ENCODE assay signal across 19 cellular contexts in genomic region chr5:127098246-127098645, GRCh38. TPM values are rescaled to one million over a fixed set of nuclear protein-coding genes. Genes with fewer than 3 reads are reported as not detected.
DNase-seq lines count a peak whose midpoint lies in the region; ATAC-seq, FAIRE-seq and TF ChIP-seq lines count a peak whose summit lies in the region.
"Had no signal": no experiment of that assay in that cellular context is flagged by ENCODE, and none has a peak within 500 bp of the region (broad histone marks: within the 10 kb centered on the region; RNA-seq: fewer than 3 reads in every experiment).

No MANE protein-coding gene starts in this region.

- TF ChIP-seq RAD21 in K562 (CRISPR knock-in tag; conservative IDR thresholded peaks at IDR 0.05 in 1 of 2, IDR thresholded peaks at IDR 0.05 in 1 of 2) = no peak

- TF ChIP-seq EP300 in K562 (IDR thresholded peaks at IDR 0.05; ENCODE audit: low read length) = no peak

- no peak for TF ChIP-seq CTCF in MM.1S (IDR thresholded peaks at IDR 0.05; ENCODE audit: low read length)
- TF ChIP-seq CTCF in K562 (IDR thresholded peaks at IDR 0.05 in 2 of 3, conservative IDR thresholded peaks at IDR 0.05 in 1 of 3; ENCODE audit: insufficient read depth in 2 of 3, low read depth in 1 of 3, low read length in 3 of 3) = no peak
- TF ChIP-seq CTCF in GM13977 (IDR thresholded peaks at IDR 0.05; ENCODE audit: extremely low read depth, insufficient read depth, missing control alignments) = no peak

- FAIRE-seq in K562 (lab: Jason Lieb, UNC) = no peak
- FAIRE-seq: G401.6, GM18507, GM19239, H54 had no signal

- WGBS in K562 (ENCODE audit: insufficient coverage, low coverage, missing lambda C conversion rate) = 0% methylated on average over 2 of the region's 3 CpGs

- no TSS peak for BruUV-seq in K562 (replicated peaks; lab: Mats Ljungman, UMichigan)

- DNase-seq in MM.1S (peak; percentile 55), K562 (ENCODE audit: extremely low read depth in 1 of 4, low spot score in 3 of 4) (no peak), myocyte (ENCODE audit: low read depth) (peak; percentile 22), GM13977 (ENCODE audit: low spot score) (no peak)
- DNase-seq: C1 segment of cervical spinal cord; Calu3; CD4-positive, alpha-beta memory T cell; COR-L47; DMS53; DMS79 treated with DMSO at 0.1 percent for 48 hours; HFFc6 had no signal

- H3K4me1 ChIP-seq in MM.1S (ENCODE audit: low read length) (peaks cover 33% of the 10 kb centered on the region), K562 (replicated peaks in 1 of 2; ENCODE audit: control insufficient read depth in 2 of 2, insufficient read depth in 2 of 2, low read length in 2 of 2) (no peaks in the 10 kb centered on the region; a peak in 1 of 5 replicates)

- H3K36me3 ChIP-seq in MM.1S (replicated peaks; ENCODE audit: insufficient read depth, low read length) = no peaks in the 10 kb centered on the region
- H3K36me3 ChIP-seq in K562 (ENCODE audit: control insufficient read depth, insufficient read depth, low read length) = no peaks in the 10 kb centered on the region
- H3K36me3 ChIP-seq: HAP-1 had no signal

- no peaks in the 10 kb centered on the region for H4K20me1 ChIP-seq in MM.1S (ENCODE audit: insufficient read depth, low read length)
- no peaks in the 10 kb centered on the region for H4K20me1 ChIP-seq in K562 (replicated peaks; ENCODE audit: control insufficient read depth, insufficient read depth, low read length)

- TF ChIP-seq POLR2A in K562 (conservative IDR thresholded peaks at IDR 0.05) = no peak

- no peaks in the 10 kb centered on the region for H3K9me2 ChIP-seq in MM.1S (replicated peaks; ENCODE audit: insufficient read depth, low read length)

- H3F3A ChIP-seq in MM.1S (ENCODE audit: insufficient read depth, low read length) = peaks cover 12% of the 10 kb centered on the region

- H3K27me3 ChIP-seq in MM.1S (replicated peaks; ENCODE audit: insufficient read depth, low read length) (no peaks in the 10 kb centered on the region), K562 (ENCODE audit: control insufficient read depth in 2 of 2, insufficient read depth in 2 of 2, low read length in 2 of 2) (peaks cover 12 to 33% of the 10 kb centered on the region in 2 experiments; a peak in 4 of 5 replicates)

- ATAC-seq in K562 (no peak), GM18517 (IDR thresholded peaks at IDR 0.05; ENCODE audit: unreplicated experiment) (no peak), GM21390 (IDR thresholded peaks at IDR 0.05; ENCODE audit: unreplicated experiment) (no peak)
- ATAC-seq: GM23338 had no signal

- in situ Hi-C loops in K562 (cut with MboI) = no loop called here
- in situ Hi-C loops in GM13977 (cut with MboI; ENCODE audit: low pct_unique_long_range_greater_than_20kb, low sequenced_read_pairs, unreplicated experiment) = no loop called here

- no peaks in the 10 kb centered on the region for H3K9me1 ChIP-seq in K562 (ENCODE audit: control insufficient read depth, insufficient read depth, low read length)

- H3K79me2 ChIP-seq in MM.1S (ENCODE audit: low read length) = no peaks in the 10 kb centered on the region
- no peaks in the 10 kb centered on the region for H3K79me2 ChIP-seq in K562 (ENCODE audit: control insufficient read depth, insufficient read depth, low read length)

- intact Hi-C loops in K562 (cut with micrococcal nuclease) = no loop called here

- H3K4me3 ChIP-seq in MM.1S (ENCODE audit: low read length) (no peak overlapping the region), K562 (no peak overlapping the region)
- H3K4me3 ChIP-seq: GM23338, HAP-1 had no signal

- H3K27ac ChIP-seq in MM.1S (ENCODE audit: low read length) (no peak overlapping the region), K562 (ENCODE audit: extremely low read depth, low read depth, low read length) (no peak overlapping the region)

- H3K9ac ChIP-seq in MM.1S (ENCODE audit: low read length) (no peak overlapping the region), K562 (ENCODE audit: insufficient read depth in 1 of 2, low read depth in 2 of 2, low read length in 2 of 2) (no peak overlapping the region)

- H3K9me3 ChIP-seq in MM.1S (replicated peaks; ENCODE audit: insufficient read depth, low read length) = no peaks in the 10 kb centered on the region
- H3K9me3 ChIP-seq in K562 (replicated peaks; ENCODE audit: control insufficient read depth, insufficient read depth, low read depth, low read length) = no peaks in the 10 kb centered on the region
- H3K9me3 ChIP-seq: HAP-1 had no signal

- H2AFZ ChIP-seq in MM.1S (ENCODE audit: low read length) = no peak overlapping the region
- no peak overlapping the region for H2AFZ ChIP-seq in K562 (ENCODE audit: low read depth, low read length)

- H3K4me2 ChIP-seq in MM.1S (ENCODE audit: low read depth, low read length) = peak overlapping the region; percentile 21; the same call in 1 of the 2 replicates
- H3K4me2 ChIP-seq in K562 (ENCODE audit: insufficient read depth, low read length) = no peak overlapping the region

- CTCF ChIA-PET in K562 (lab: Yijun Ruan, JAX; ENCODE audit: low intra/inter-chr PET ratio) = no interaction called here

- POLR2A ChIA-PET in K562 (lab: Yijun Ruan, JAX) = no interaction called here

TF ChIP-seq in K562, 482 proteins besides CTCF, POLR2A, EP300 and RAD21:
- peak; percentile 18; the same call in 1 of the 2 replicates for TF ChIP-seq TFE3 (CRISPR knock-in tag; IDR thresholded peaks at IDR 0.05)
- no peak for TF ChIP-seq ARNT (IDR thresholded peaks at IDR 0.05)
- no peak for TF ChIP-seq TFAP4 (CRISPR knock-in tag; IDR thresholded peaks at IDR 0.05; ENCODE audit: borderline replicate concordance)

RNA-seq across cellular contexts. Expression of gene C5orf63, which starts 24.9 kb away (rescaled TPM):
- 8.1 and 23.6 TPM in 2 replicates for total RNA-seq in K562 (2011; cell fraction: chromatin; rRNA removed; ENCODE audit: low replicate concordance)
- 2.0 and 3.8 TPM in 2 replicates for total RNA-seq in K562 (2011; cell fraction: nucleolus; rRNA removed)
- total RNA-seq in K562 (2011; cell fraction: nucleoplasm; rRNA removed) = 8.4 and 24.0 TPM in 2 replicates
- 1.8 and 3.4 TPM in 2 replicates for total RNA-seq in K562 (2014; rRNA removed)
- 6.2 and 7.5 TPM in 2 replicates for total RNA-seq in K562 (2014; rRNA removed; fragmentation: Illumina TruSeq; extraction: Trizol)
- total RNA-seq in K562 (2015; rRNA removed; fragmentation: Illumina TruSeq; extraction: Trizol) = 4.0 and 4.2 TPM in 2 replicates
- total RNA-seq in K562 (2021) = 5.5 and 6.6 TPM in 2 replicates
- 8.8 and 11.0 TPM in 2 replicates for polyA plus RNA-seq in K562 (2011; rRNA removed)
- 3.5 TPM in 2 replicates for polyA plus RNA-seq in K562 (2011; cell fraction: cytosol; rRNA removed)
- polyA plus RNA-seq in K562 (2011; cell fraction: nucleus; rRNA removed) = 15.5 and 17.0 TPM in 2 replicates
- polyA plus RNA-seq in K562 (2012) = 6.2 and 10.2 TPM in 2 replicates
- 6.2 and 7.4 TPM in 2 replicates for polyA plus RNA-seq in K562 (2014; fragmentation: Illumina TruSeq; extraction: Trizol)
- polyA plus RNA-seq in K562 (2014; fragmentation: Nextera tagmentation; extraction: Ambion mirVana) = 10 to 100 TPM; 21.4 to 24.6 TPM
- polyA plus RNA-seq in K562 (2014; rRNA removed) = 4.3 and 5.1 TPM in 2 replicates
- 6.1 and 7.3 TPM in 2 replicates for polyA minus RNA-seq in K562 (2011; rRNA and poly(A)+ RNA removed)
- 0.76 and 1.6 TPM in 2 replicates for polyA minus RNA-seq in K562 (2011; cell fraction: cytosol; rRNA and poly(A)+ RNA removed)
- polyA minus RNA-seq in K562 (2011; cell fraction: nucleus; rRNA and poly(A)+ RNA removed) = 6.6 and 10.2 TPM in 2 replicates
- 1.6 and 1.9 TPM in 2 replicates for total RNA-seq in myocyte
- 2.6 TPM for polyA plus RNA-seq in myocyte (2012)

Comparison
In these comparisons a context has a peak if more than half of its experiments do, and no peak if none do; other contexts are left out.
1. DNase-seq: peak in MM.1S (single experiment) and myocyte (single experiment); none in K562 (0 of 4) and GM13977 (single experiment).